17 cellular contexts compared by ENCODE assay signal in genomic region chr3:189167027-189167766, GRCh38. TPM values are rescaled to one million over a fixed set of nuclear protein-coding genes. Genes with fewer than 3 reads are reported as not detected.
DNase-seq lines count a peak whose midpoint lies in the region; ATAC-seq and TF ChIP-seq lines count a peak whose summit lies in the region.
"Had no signal": no experiment of that assay in that cellular context is flagged by ENCODE, and none has a peak within 500 bp of the region (broad histone marks: within the 10 kb centered on the region; RNA-seq: fewer than 3 reads in every experiment).

No MANE protein-coding gene starts in this region.

- no peaks in the 10 kb centered on the region for H3K9me3 ChIP-seq in esophagus squamous epithelium
- no peaks in the 10 kb centered on the region for H3K9me3 ChIP-seq in stomach
- no peaks in the 10 kb centered on the region for H3K9me3 ChIP-seq in neuronal stem cell (replicated peaks in 1 of 2; ENCODE audit: control insufficient read depth in 2 of 2, insufficient read depth in 1 of 2, low read depth in 1 of 2, low read length in 2 of 2)
- H3K9me3 ChIP-seq: right lobe of liver had no signal

- TF ChIP-seq RAD21 in Ishikawa (IDR thresholded peaks at IDR 0.05; ENCODE audit: low read depth) = no peak

- no peak overlapping the region for H3K23ac ChIP-seq in neuronal stem cell (ENCODE audit: low read depth, low read length, poor library complexity)

- no peaks in the 10 kb centered on the region for H3K79me1 ChIP-seq in neuronal stem cell (ENCODE audit: low read depth, low read length)

- H3K27ac ChIP-seq in esophagus squamous epithelium (peak overlapping the region; percentile 76 to 95 (median 85)), stomach (peak overlapping the region in 1 of 5 donors; percentile 23), neuronal stem cell (replicated peaks; ENCODE audit: low read length) (no peak overlapping the region)
- H3K27ac ChIP-seq: right lobe of liver had no signal

- CTCF ChIA-PET in activated CD4-positive, alpha-beta T cell treated with anti-CD3 and anti-CD28 coated beads for 36 hours (lab: Charles Lee) = interaction anchor here (1.4 kb wide), 1 partner anchor 72 kb away, joined by 3 read pairs; no protein-coding TSS in a partner anchor
- CTCF ChIA-PET in activated CD4-positive, alpha-beta T cell treated with anti-CD3 and anti-CD28 coated beads, Interleukin-2, amount 10 ng/mL, durations not matched to agents 7 days and 5 days (lab: Charles Lee) = no interaction called here

- H3K18ac ChIP-seq in neuronal stem cell (ENCODE audit: low read length) = no peak overlapping the region

- no peak overlapping the region for H2AFZ ChIP-seq in neuronal stem cell (ENCODE audit: low read length)

- no peak overlapping the region for H4K91ac ChIP-seq in neuronal stem cell (ENCODE audit: low read depth, low read length, poor library complexity)

- peaks cover 14% of the 10 kb centered on the region for H3K4me1 Mint-ChIP-seq in activated CD4-positive, alpha-beta T cell treated with anti-CD3 and anti-CD28 coated beads for 36 hours
- H3K4me1 Mint-ChIP-seq in activated CD4-positive, alpha-beta T cell treated with anti-CD3 and anti-CD28 coated beads, Interleukin-2, amount 10 ng/mL, durations not matched to agents 7 days and 5 days = peaks cover 12% of the 10 kb centered on the region
- H3K4me1 Mint-ChIP-seq: nephron progenitor cell had no signal

- no peak overlapping the region for H2BK120ac ChIP-seq in neuronal stem cell (ENCODE audit: low read depth, low read length)

- no peak for TF ChIP-seq CTCF in esophagus squamous epithelium (IDR thresholded peaks at IDR 0.05)
- TF ChIP-seq CTCF in stomach (IDR thresholded peaks at IDR 0.05) = no peak

- no peak overlapping the region for H3K4me2 ChIP-seq in neuronal stem cell (ENCODE audit: insufficient read depth, low read length, poor library complexity, severe bottlenecking)

- peaks cover 0 to 71% (median 4%) of the 10 kb centered on the region in 3 donors for H3K4me1 ChIP-seq in esophagus squamous epithelium
- H3K4me1 ChIP-seq in stomach = no peaks in the 10 kb centered on the region
- H3K4me1 ChIP-seq in neuronal stem cell (ENCODE audit: control insufficient read depth in 2 of 2, insufficient read depth in 1 of 2, low read depth in 1 of 2, low read length in 2 of 2) = no peaks in the 10 kb centered on the region

- no peak overlapping the region for H2BK5ac ChIP-seq in neuronal stem cell (ENCODE audit: low read length)

- no peak overlapping the region for H3K27ac Mint-ChIP-seq in activated CD4-positive, alpha-beta T cell treated with anti-CD3 and anti-CD28 coated beads for 36 hours
- H3K27ac Mint-ChIP-seq in activated CD4-positive, alpha-beta T cell treated with anti-CD3 and anti-CD28 coated beads, Interleukin-2, amount 10 ng/mL, durations not matched to agents 7 days and 5 days = no peak overlapping the region
- H3K27ac Mint-ChIP-seq: nephron progenitor cell; stimulated activated naive CD8-positive, alpha-beta T cell treated with anti-CD3 and anti-CD28 coated beads, Interleukin-15, Interleukin-2, amounts not matched to agents 100 ng/mL and 50 ng/mL, for 24 hours had no signal

- H2AK5ac ChIP-seq in neuronal stem cell (ENCODE audit: low read depth, low read length) = no peak overlapping the region

- no peak for ATAC-seq in activated CD4-positive, alpha-beta T cell treated with anti-CD3 and anti-CD28 coated beads for 36 hours
- no peak for ATAC-seq in GM18861 (IDR thresholded peaks at IDR 0.05; ENCODE audit: unreplicated experiment)
- ATAC-seq: left ventricle myocardium superior, Panc1, right lobe of liver had no signal

- H3K4me3 Mint-ChIP-seq in activated CD4-positive, alpha-beta T cell treated with anti-CD3 and anti-CD28 coated beads for 36 hours = no peak overlapping the region
- H3K4me3 Mint-ChIP-seq in activated CD4-positive, alpha-beta T cell treated with anti-CD3 and anti-CD28 coated beads, Interleukin-2, amount 10 ng/mL, durations not matched to agents 7 days and 5 days = no peak overlapping the region
- H3K4me3 Mint-ChIP-seq: nephron progenitor cell; stimulated activated naive CD8-positive, alpha-beta T cell treated with anti-CD3 and anti-CD28 coated beads, Interleukin-15, Interleukin-2, amounts not matched to agents 100 ng/mL and 50 ng/mL, for 24 hours had no signal

- no peak overlapping the region for H3K4me3 ChIP-seq in esophagus squamous epithelium
- H3K4me3 ChIP-seq in stomach = no peak overlapping the region
- no peak overlapping the region for H3K4me3 ChIP-seq in neuronal stem cell (ENCODE audit: low read length in 2 of 2)
- H3K4me3 ChIP-seq: right lobe of liver had no signal

- no peaks in the 10 kb centered on the region for H3K9me3 Mint-ChIP-seq in activated CD4-positive, alpha-beta T cell treated with anti-CD3 and anti-CD28 coated beads for 36 hours (ENCODE audit: low read depth)
- H3K9me3 Mint-ChIP-seq in activated CD4-positive, alpha-beta T cell treated with anti-CD3 and anti-CD28 coated beads, Interleukin-2, amount 10 ng/mL, durations not matched to agents 7 days and 5 days = no peaks in the 10 kb centered on the region
- H3K9me3 Mint-ChIP-seq: nephron progenitor cell; stimulated activated naive CD8-positive, alpha-beta T cell treated with anti-CD3 and anti-CD28 coated beads, Interleukin-15, Interleukin-2, amounts not matched to agents 100 ng/mL and 50 ng/mL, for 24 hours had no signal

- POLR2A ChIA-PET in activated CD4-positive, alpha-beta T cell treated with anti-CD3 and anti-CD28 coated beads for 36 hours (lab: Charles Lee) = no interaction called here
- POLR2A ChIA-PET in activated CD4-positive, alpha-beta T cell treated with anti-CD3 and anti-CD28 coated beads, Interleukin-2, amount 10 ng/mL, durations not matched to agents 7 days and 5 days (lab: Charles Lee) = no interaction called here

- no peak overlapping the region for H2BK15ac ChIP-seq in neuronal stem cell (ENCODE audit: low read length)

- no peak overlapping the region for H4K8ac ChIP-seq in neuronal stem cell (ENCODE audit: low read depth, low read length)

- TF ChIP-seq EP300 in Ishikawa (IDR thresholded peaks at IDR 0.05; ENCODE audit: borderline replicate concordance) = 0 out of 2 replicates have a peak, but pooled peaks have one; percentile 27
- no peak for TF ChIP-seq EP300 in stomach (IDR thresholded peaks at IDR 0.05)

- no peak overlapping the region for H3K14ac ChIP-seq in neuronal stem cell (ENCODE audit: low read length)

- H3K9ac ChIP-seq in neuronal stem cell (ENCODE audit: low read depth, low read length, poor library complexity) = no peak overlapping the region

- H3K27me3 ChIP-seq in esophagus squamous epithelium = no peaks in the 10 kb centered on the region
- H3K27me3 ChIP-seq in stomach = no peaks in the 10 kb centered on the region
- no peaks in the 10 kb centered on the region for H3K27me3 ChIP-seq in neuronal stem cell (ENCODE audit: control insufficient read depth in 3 of 3, insufficient read depth in 3 of 3, low read depth in 1 of 3, low read length in 3 of 3)
- H3K27me3 ChIP-seq: right lobe of liver had no signal

- H3K4ac ChIP-seq in neuronal stem cell (ENCODE audit: low read length) = no peak overlapping the region

- H2BK12ac ChIP-seq in neuronal stem cell (ENCODE audit: low read length) = no peak overlapping the region

- intact Hi-C loops in activated CD4-positive, alpha-beta T cell treated with anti-CD3 and anti-CD28 coated beads for 36 hours (cut with DNase I, micrococcal nuclease) = no loop called here
- intact Hi-C loops in esophagus squamous epithelium (cut with DNase I) (no loop called here), stomach (cut with DNase I; ENCODE audit: low total_unique reads) (no loop called here)

- H3K27me3 Mint-ChIP-seq in activated CD4-positive, alpha-beta T cell treated with anti-CD3 and anti-CD28 coated beads for 36 hours = no peaks in the 10 kb centered on the region
- no peaks in the 10 kb centered on the region for H3K27me3 Mint-ChIP-seq in activated CD4-positive, alpha-beta T cell treated with anti-CD3 and anti-CD28 coated beads, Interleukin-2, amount 10 ng/mL, durations not matched to agents 7 days and 5 days
- H3K27me3 Mint-ChIP-seq: stimulated activated naive CD8-positive, alpha-beta T cell treated with anti-CD3 and anti-CD28 coated beads, Interleukin-15, Interleukin-2, amounts not matched to agents 100 ng/mL and 50 ng/mL, for 24 hours had no signal

- no peak for TF ChIP-seq POLR2A in esophagus squamous epithelium (IDR thresholded peaks at IDR 0.05)
- no peak for TF ChIP-seq POLR2A in stomach (IDR thresholded peaks at IDR 0.05)

- H3K36me3 ChIP-seq in esophagus squamous epithelium = no peaks in the 10 kb centered on the region
- no peaks in the 10 kb centered on the region for H3K36me3 ChIP-seq in stomach
- no peaks in the 10 kb centered on the region for H3K36me3 ChIP-seq in neuronal stem cell (replicated peaks in 1 of 2; ENCODE audit: control insufficient read depth in 2 of 2, insufficient read depth in 2 of 2, low read length in 2 of 2)
- H3K36me3 ChIP-seq: right lobe of liver had no signal

- peak; percentile 19 for DNase-seq in activated CD4-positive, alpha-beta T cell treated with anti-CD3 and anti-CD28 coated beads for 36 hours
- no peak for DNase-seq in activated CD4-positive, alpha-beta T cell treated with anti-CD3 and anti-CD28 coated beads, Interleukin-2, amount 10 ng/mL, durations not matched to agents 7 days and 5 days
- DNase-seq in esophagus squamous epithelium (lab: John Stamatoyannopoulos, UW) (no peak), stomach (peak; percentile 65), neuronal stem cell (ENCODE audit: low spot score) (no peak), GDM1 (lab: John Stamatoyannopoulos, UW) (no peak)
- DNase-seq: activated CD4-positive, CD25-positive, alpha-beta regulatory T cell; activated T-cell treated with anti-CD3 and anti-CD28 coated beads, Interleukin-2, amount 50 U/mL, for 1 hour; cerebellar nuclear complex; left ventricle myocardium superior; nephron progenitor cell; right lobe of liver; T-helper 1 cell had no signal

- no peaks in the 10 kb centered on the region for H3K36me3 Mint-ChIP-seq in activated CD4-positive, alpha-beta T cell treated with anti-CD3 and anti-CD28 coated beads for 36 hours (ENCODE audit: low read depth)
- no peaks in the 10 kb centered on the region for H3K36me3 Mint-ChIP-seq in activated CD4-positive, alpha-beta T cell treated with anti-CD3 and anti-CD28 coated beads, Interleukin-2, amount 10 ng/mL, durations not matched to agents 7 days and 5 days (ENCODE audit: low read depth)

- 55 to 74% methylated on average over 5 of the region's 5 CpGs for WGBS in esophagus squamous epithelium, 2 donors
- WGBS in stomach, 5 donors = 59 to 71% (median 68%) methylated on average over 5 of the region's 5 CpGs
- no CpG with 5 or more reads among the region's 5 CpGs for WGBS in neuronal stem cell (ENCODE audit: extremely low coverage in 2 of 2, insufficient read length in 2 of 2, insufficient replicate concordance in 1 of 2), 2 donors

RNA-seq across cellular contexts. Expression of gene TPRG1, which starts 4.6 kb away (rescaled TPM):
- 10 to 100 TPM; 11.6 to 11.9 TPM for total RNA-seq in activated CD4-positive, alpha-beta T cell treated with anti-CD3 and anti-CD28 coated beads for 36 hours
- 1 to 10 TPM; 1.2 to 1.7 TPM for total RNA-seq in activated CD4-positive, alpha-beta T cell treated with anti-CD3 and anti-CD28 coated beads, Interleukin-2, amount 10 ng/mL, durations not matched to agents 7 days and 5 days
- total RNA-seq in esophagus squamous epithelium (10 to 100 TPM; 15.1 to 23.3 (median 22.1) TPM), stomach (1 to 10 TPM; 1.2 to 9.0 (median 3.6) TPM)
- polyA plus RNA-seq in stomach = 10 to 100 TPM in 2 of 3 donors, 1 to 10 TPM in 1; 1.4 to 20.9 (median 12.8) TPM
- 0.24 TPM for polyA plus RNA-seq in neuronal stem cell (2013, experiment 1 of 2)
- 0.18 TPM for polyA plus RNA-seq in neuronal stem cell (2013, experiment 2 of 2)

Comparison
In these comparisons a context has a peak if more than half of its experiments do, and no peak if none do; other contexts are left out.
1. DNase-seq: peak in activated CD4-positive, alpha-beta T cell treated with anti-CD3 and anti-CD28 coated beads for 36 hours (single experiment) and stomach (single experiment); none in activated CD4-positive, alpha-beta T cell treated with anti-CD3 and anti-CD28 coated beads, Interleukin-2, amount 10 ng/mL, durations not matched to agents 7 days and 5 days (single experiment), esophagus squamous epithelium (single experiment), neuronal stem cell (single experiment) and GDM1 (single experiment).